8 cellular contexts compared by ENCODE assay signal in the genomic region with DNA sequence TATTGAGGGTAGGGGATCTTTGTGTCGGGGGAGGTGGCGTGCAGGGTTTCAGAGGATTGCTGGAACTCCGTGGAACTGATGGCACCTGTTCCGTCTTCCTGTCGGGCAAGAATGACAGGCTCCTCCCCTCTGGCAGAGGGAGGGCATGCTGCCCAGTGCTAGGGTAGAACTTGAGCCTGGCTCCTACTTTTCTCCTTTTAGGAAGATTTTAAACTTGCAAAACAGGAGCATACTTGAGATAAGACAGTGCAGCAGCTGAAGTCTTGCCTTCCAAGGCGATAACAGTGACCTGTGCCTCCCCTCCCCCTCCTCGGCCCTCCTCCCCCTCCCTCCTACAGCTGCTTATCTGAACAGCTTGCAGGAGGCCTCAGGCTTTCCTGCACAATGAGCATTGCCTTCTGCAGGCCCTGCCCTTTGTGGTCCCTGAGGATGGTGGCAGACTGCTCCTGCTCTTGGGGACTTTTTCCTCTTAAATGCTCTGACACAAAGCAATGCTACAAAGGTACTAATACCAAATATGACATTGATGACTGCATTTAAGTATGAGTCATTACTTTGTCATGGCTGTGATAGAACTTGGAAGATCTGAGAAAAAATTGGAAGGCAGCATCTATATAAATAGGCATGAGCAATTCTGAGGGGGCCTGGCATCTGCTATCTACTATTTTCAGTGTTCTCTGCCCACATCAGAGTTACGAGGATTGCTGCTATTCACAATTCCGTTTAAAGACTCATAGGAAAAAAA. TPM values are rescaled to one million over a fixed set of nuclear protein-coding genes. Genes with fewer than 3 reads are reported as not detected.
DNase-seq lines count a peak whose midpoint lies in the region; ATAC-seq and TF ChIP-seq lines count a peak whose summit lies in the region.

No MANE protein-coding gene starts in this region.

- no peaks in the 10 kb centered on the region for H3K27me3 ChIP-seq in naive thymus-derived CD4-positive, alpha-beta T cell (ENCODE audit: control insufficient read depth in 2 of 2, insufficient read depth in 2 of 2, low read length in 2 of 2)
- no peaks in the 10 kb centered on the region for H3K27me3 ChIP-seq in thoracic aorta (replicated peaks; ENCODE audit: insufficient read depth)

- ATAC-seq in naive thymus-derived CD4-positive, alpha-beta T cell = no peak
- ATAC-seq in thoracic aorta (ENCODE audit: insufficient number of reproducible peaks, low FRiP score, low read depth) = peak; percentile 21
- ATAC-seq in GM18870 (IDR thresholded peaks at IDR 0.05; ENCODE audit: unreplicated experiment) = no peak
- ATAC-seq in GM21447 (IDR thresholded peaks at IDR 0.05; ENCODE audit: unreplicated experiment) = no peak

- H3K27ac ChIP-seq in naive thymus-derived CD4-positive, alpha-beta T cell (ENCODE audit: low read depth, low read length) = no peak overlapping the region
- H3K27ac ChIP-seq in thoracic aorta = peak overlapping the region; percentile 89 to 93

- POLR2A ChIA-PET in naive thymus-derived CD4-positive, alpha-beta T cell (lab: Charles Lee) = no interaction called here

- H3K9me3 ChIP-seq in naive thymus-derived CD4-positive, alpha-beta T cell (ENCODE audit: control insufficient read depth in 2 of 3, low read length in 3 of 3) = no peaks in the 10 kb centered on the region
- H3K9me3 ChIP-seq in thoracic aorta = no peaks in the 10 kb centered on the region

- H3K27ac Mint-ChIP-seq in naive thymus-derived CD4-positive, alpha-beta T cell = peak overlapping the region in 6 of 9 donors; percentile 17 to 86 (median 46)

- peaks cover 0 to 24% (median 0%) of the 10 kb centered on the region in 5 donors for H3K27me3 Mint-ChIP-seq in naive thymus-derived CD4-positive, alpha-beta T cell

- TF ChIP-seq CTCF in fibroblast of mammary gland (conservative IDR thresholded peaks at IDR 0.05; ENCODE audit: control insufficient read depth, insufficient read depth, low read depth, low read length) (no peak), thoracic aorta (IDR thresholded peaks at IDR 0.05) (no peak)

- peaks cover 0 to 36% (median 23%) of the 10 kb centered on the region in 7 donors for H3K4me1 Mint-ChIP-seq in naive thymus-derived CD4-positive, alpha-beta T cell

- H3K36me3 Mint-ChIP-seq in naive thymus-derived CD4-positive, alpha-beta T cell = peaks cover 0 to 21% (median 0%) of the 10 kb centered on the region in 5 donors

- peak overlapping the region; percentile 79 to 92 (median 88) for H3K4me3 Mint-ChIP-seq in naive thymus-derived CD4-positive, alpha-beta T cell

- intact Hi-C loops in naive thymus-derived CD4-positive, alpha-beta T cell (cut with micrococcal nuclease) = no loop called here

- DNase-seq in D341Med (ENCODE audit: low spot score) (peak; percentile 75), NAMALWA (ENCODE audit: low spot score) (peak; percentile 4), fibroblast of mammary gland (ENCODE audit: low read depth) (peak; percentile 49), thoracic aorta (ENCODE audit: low spot score) (no peak)
- peak; percentile 64 for DNase-seq in activated CD8-positive, alpha-beta memory T cell treated with anti-CD3 and anti-CD28 coated beads, Interleukin-2, amount 50 U/mL, for 48 hours
- DNase-seq in naive thymus-derived CD4-positive, alpha-beta T cell = peak in 4 of 9 donors; percentile 2 to 50 (median 34)

- H3K4me3 ChIP-seq in fibroblast of mammary gland (ENCODE audit: control insufficient read depth, low read depth, low read length) (no peak overlapping the region), thoracic aorta (peak overlapping the region; percentile 97)
- peak overlapping the region; percentile 72 for H3K4me3 ChIP-seq in naive thymus-derived CD4-positive, alpha-beta T cell (ENCODE audit: low read length)

- peaks cover 12 to 23% of the 10 kb centered on the region in 2 donors for H3K4me1 ChIP-seq in naive thymus-derived CD4-positive, alpha-beta T cell (ENCODE audit: control insufficient read depth in 2 of 2, insufficient read depth in 2 of 2, low read length in 2 of 2)
- peaks cover 26 to 39% of the 10 kb centered on the region in 2 donors for H3K4me1 ChIP-seq in thoracic aorta (ENCODE audit: control insufficient read depth in 1 of 2, low read depth in 2 of 2)

- CTCF ChIA-PET in naive thymus-derived CD4-positive, alpha-beta T cell (lab: Charles Lee) = interaction anchor here (0.9 kb wide), 1 partner anchor 493 kb away, joined by 4 read pairs; no protein-coding TSS in a partner anchor

- peaks cover 0 to 2% (median 0%) of the 10 kb centered on the region in 11 donors for H3K9me3 Mint-ChIP-seq in naive thymus-derived CD4-positive, alpha-beta T cell

- H3K36me3 ChIP-seq in naive thymus-derived CD4-positive, alpha-beta T cell (ENCODE audit: control insufficient read depth in 2 of 3, insufficient read depth in 3 of 3, low read length in 3 of 3) = no peaks in the 10 kb centered on the region
- no peaks in the 10 kb centered on the region for H3K36me3 ChIP-seq in thoracic aorta

RNA-seq across cellular contexts. Expression of gene GADD45G, which starts 1.9 kb away (rescaled TPM):
- total RNA-seq in naive thymus-derived CD4-positive, alpha-beta T cell = 10 to 100 TPM in 1 of 5 experiments, 1 to 10 TPM in 3, under 1 TPM in 1; 0.59 to 18.7 (median 4.7) TPM
- polyA plus RNA-seq in naive thymus-derived CD4-positive, alpha-beta T cell = under 1 TPM in 1 of 2 donors, not detected in 1; 0.51 TPM
- total RNA-seq in thoracic aorta = 10 to 100 TPM in 1 of 2 donors, 1 to 10 TPM in 1; 5.8 to 19.3 TPM
